ENCODE assay signal across 2 cellular contexts in the genomic region with DNA sequence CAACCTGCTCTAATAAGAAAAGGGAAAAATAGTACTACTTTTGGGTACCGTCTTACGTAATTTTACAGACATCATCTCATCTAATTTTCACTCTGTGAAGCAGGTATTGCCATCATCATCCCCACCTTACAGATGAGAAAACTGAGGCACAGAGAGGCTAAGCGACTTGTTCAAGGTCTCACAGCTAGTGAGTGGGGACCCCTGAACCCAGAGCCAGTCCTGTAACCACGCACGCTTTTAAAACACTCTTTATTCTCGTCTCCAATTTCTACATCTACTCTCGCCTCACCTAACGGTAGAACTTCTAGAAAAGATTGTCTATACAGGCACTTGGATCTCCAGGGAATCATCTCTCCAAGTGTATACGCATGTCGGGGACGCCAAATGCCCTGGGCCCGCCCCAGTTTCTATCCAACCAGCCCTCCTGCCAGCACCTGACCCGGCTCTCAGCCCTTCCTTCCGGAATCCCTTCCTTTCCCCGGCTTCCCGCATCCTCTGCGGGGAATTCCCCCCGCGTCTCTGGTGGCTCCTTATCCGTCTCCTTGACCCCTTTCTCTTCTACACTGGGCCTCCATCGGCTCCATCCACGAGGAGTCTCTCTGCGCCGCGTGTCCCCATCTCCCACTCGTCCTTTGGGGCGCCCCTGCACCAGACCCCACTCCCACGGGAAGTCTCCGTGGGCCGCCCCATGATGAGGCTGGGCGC.
TF ChIP-seq lines count a peak whose summit lies in the region.

No MANE protein-coding gene starts in this region.

TF ChIP-seq in H1, 55 proteins besides CTCF, POLR2A, EP300 and RAD21 (continued from another document):
- TF ChIP-seq KDM1A (IDR thresholded peaks at IDR 0.05; ENCODE audit: borderline replicate concordance, low read length) (peak; percentile 91; the same call in 1 of the 2 replicates), BACH1 (IDR thresholded peaks at IDR 0.05; ENCODE audit: low read length) (peak; percentile 38; the same call in 1 of the 2 replicates)

TF ChIP-seq in HEK293T, 16 proteins besides CTCF, POLR2A, EP300 and RAD21 (continued from another document):
- TF ChIP-seq NFRKB (IDR thresholded peaks at IDR 0.05) (no peak), BHLHE40 (IDR thresholded peaks at IDR 0.05; ENCODE audit: borderline replicate concordance) (no peak), CTBP1 (IDR thresholded peaks at IDR 0.05; ENCODE audit: borderline replicate concordance) (no peak), SP1 (IDR thresholded peaks at IDR 0.05) (no peak), ELF4 (IDR thresholded peaks at IDR 0.05) (no peak), TARDBP (IDR thresholded peaks at IDR 0.05) (no peak), FOXA1 (IDR thresholded peaks at IDR 0.05) (no peak), ZNF384 (IDR thresholded peaks at IDR 0.05) (no peak), FOXM1 (IDR thresholded peaks at IDR 0.05; ENCODE audit: borderline replicate concordance) (no peak), L3MBTL2 (conservative IDR thresholded peaks at IDR 0.05) (no peak; the same call in 1 of the 2 replicates), LEF1 (IDR thresholded peaks at IDR 0.05; ENCODE audit: borderline replicate concordance) (no peak), FOXK2 (IDR thresholded peaks at IDR 0.05) (no peak), HDGF (IDR thresholded peaks at IDR 0.05; ENCODE audit: borderline replicate concordance) (no peak)
- TF ChIP-seq, protein P1, sequence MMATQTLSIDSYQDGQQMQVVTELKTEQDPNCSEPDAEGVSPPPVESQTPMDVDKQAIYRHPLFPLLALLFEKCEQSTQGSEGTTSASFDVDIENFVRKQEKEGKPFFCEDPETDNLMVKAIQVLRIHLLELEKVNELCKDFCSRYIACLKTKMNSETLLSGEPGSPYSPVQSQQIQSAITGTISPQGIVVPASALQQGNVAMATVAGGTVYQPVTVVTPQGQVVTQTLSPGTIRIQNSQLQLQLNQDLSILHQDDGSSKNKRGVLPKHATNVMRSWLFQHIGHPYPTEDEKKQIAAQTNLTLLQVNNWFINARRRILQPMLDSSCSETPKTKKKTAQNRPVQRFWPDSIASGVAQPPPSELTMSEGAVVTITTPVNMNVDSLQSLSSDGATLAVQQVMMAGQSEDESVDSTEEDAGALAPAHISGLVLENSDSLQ (IDR thresholded peaks at IDR 0.05): no peak
TF ChIP-seq in HEK293T: peak in this region for 0.
